1 cellular context compared by ENCODE assay signal in genomic region chr5:88955403-88955802, GRCh38.
TF ChIP-seq lines count a peak whose summit lies in the region.

No MANE protein-coding gene starts in this region.

TF ChIP-seq in H1, 55 proteins besides CTCF, POLR2A, EP300 and RAD21:
- TF ChIP-seq CHD1 (IDR thresholded peaks at IDR 0.05; ENCODE audit: low read depth, low read length) = no peak
- peak; percentile 44; the same call in 1 of the 2 replicates for TF ChIP-seq SP1 (IDR thresholded peaks at IDR 0.05; ENCODE audit: low read depth, low read length)
- TF ChIP-seq GABPA (IDR thresholded peaks at IDR 0.05; ENCODE audit: borderline replicate concordance, insufficient read depth, low read length) = no peak
- no peak for TF ChIP-seq TCF12 (IDR thresholded peaks at IDR 0.05; ENCODE audit: low read depth, low read length)
- TF ChIP-seq GTF2F1 (IDR thresholded peaks at IDR 0.05; ENCODE audit: borderline replicate concordance, low read depth, low read length) = no peak
- no peak for TF ChIP-seq ZNF274 (IDR thresholded peaks at IDR 0.05; ENCODE audit: borderline replicate concordance, extremely low read depth, low read length)
TF ChIP-seq in H1: peak in this region for 1.
